1 cellular context compared by ENCODE assay signal in genomic region chr7:37481154-37481553, GRCh38.
TF ChIP-seq lines count a peak whose summit lies in the region.

No MANE protein-coding gene starts in this region.

TF ChIP-seq in endothelial cell of umbilical vein, 7 proteins besides CTCF, POLR2A, EP300 and RAD21:
- TF ChIP-seq GATA2 (IDR thresholded peaks at IDR 0.05; ENCODE audit: insufficient read depth, insufficient read length, low read depth, low read length), result no peak
- TF ChIP-seq JUN (IDR thresholded peaks at IDR 0.05; ENCODE audit: borderline replicate concordance, insufficient read depth, insufficient read length, low read depth), result no peak
- no peak for TF ChIP-seq FOS (IDR thresholded peaks at IDR 0.05; ENCODE audit: borderline replicate concordance, insufficient read depth, low read length)
- TF ChIP-seq EZH2 (IDR thresholded peaks at IDR 0.05; ENCODE audit: borderline replicate concordance, low read depth, low read length, severe bottlenecking), result no peak
- no peak for TF ChIP-seq MAX (IDR thresholded peaks at IDR 0.05; ENCODE audit: insufficient read depth, insufficient read length)
- TF ChIP-seq POLR2AphosphoS5 (IDR thresholded peaks at IDR 0.05; ENCODE audit: insufficient read depth, low read depth, low read length), result no peak
